In genomic region chr1:185501099-185501498, GRCh38 we compare ENCODE assay signal across 24 cellular contexts.
"Had no signal": no experiment of that assay in that cellular context is flagged by ENCODE, and none has a peak within 500 bp of the region (broad histone marks: within the 10 kb centered on the region; RNA-seq: fewer than 3 reads in every experiment).

No MANE protein-coding gene starts in this region.

- ATAC-seq: effector memory CD8-positive, alpha-beta T cell; esophagus mucosa; gastrocnemius medialis; heart right ventricle; left cardiac atrium; left lung; left ventricle myocardium superior; lower lobe of right lung; mucosa of descending colon had no signal

- H3K27me3 ChIP-seq: colonic mucosa, esophagus squamous epithelium, gastrocnemius medialis, heart right ventricle, left lung had no signal

- H3K27me3 Mint-ChIP-seq: dendritic cell treated with granulocyte-macrophage colony-stimulating factor and Interleukin-4, amounts not matched to agents 40 ng/mL and 50 ng/mL, for 4 days had no signal

- H3K36me3 Mint-ChIP-seq: naive B cell had no signal

- H3K4me3 ChIP-seq: colonic mucosa, esophagus squamous epithelium, gastrocnemius medialis, heart right ventricle, left lung, lower lobe of right lung, mucosa of descending colon had no signal

- H3K27ac Mint-ChIP-seq: dendritic cell treated with granulocyte-macrophage colony-stimulating factor and Interleukin-4, amounts not matched to agents 40 ng/mL and 50 ng/mL, for 4 days; effector memory CD8-positive, alpha-beta T cell; endodermal cell; mesothelial cell of epicardium had no signal

- H3K4me3 Mint-ChIP-seq: dendritic cell treated with granulocyte-macrophage colony-stimulating factor and Interleukin-4, amounts not matched to agents 40 ng/mL and 50 ng/mL, for 4 days; effector memory CD8-positive, alpha-beta T cell; endodermal cell; mesothelial cell of epicardium; naive B cell had no signal

- H3K36me3 ChIP-seq: colonic mucosa, esophagus squamous epithelium, gastrocnemius medialis, heart right ventricle, left lung, lower lobe of right lung had no signal

- DNase-seq: colonic mucosa; cortex of kidney; effector CD8-positive, alpha-beta T cell; effector memory CD8-positive, alpha-beta T cell; endodermal cell; erythroblast; esophagus squamous epithelium; foreskin fibroblast; foreskin melanocyte; gastrocnemius medialis; glutamatergic neuron; head of caudate nucleus; heart right ventricle; hippocampal formation; left cardiac atrium; left lung; left ventricle myocardium superior; lower lobe of right lung; mesenchymal stem cell; mucosa of descending colon; naive B cell had no signal

- H3K9me3 ChIP-seq: colonic mucosa, esophagus squamous epithelium, gastrocnemius medialis, left lung, lower lobe of right lung, mucosa of descending colon had no signal

- H3K4me1 Mint-ChIP-seq: endodermal cell, mesothelial cell of epicardium, naive B cell had no signal

- H3K4me1 ChIP-seq: colonic mucosa, esophagus squamous epithelium, gastrocnemius medialis, heart right ventricle, left lung, lower lobe of right lung had no signal

- H3K27ac ChIP-seq: colonic mucosa, esophagus squamous epithelium, gastrocnemius medialis, heart right ventricle, left lung, lower lobe of right lung had no signal
